Comparison of ENCODE assay signal across 1 cellular context in the genomic region with DNA sequence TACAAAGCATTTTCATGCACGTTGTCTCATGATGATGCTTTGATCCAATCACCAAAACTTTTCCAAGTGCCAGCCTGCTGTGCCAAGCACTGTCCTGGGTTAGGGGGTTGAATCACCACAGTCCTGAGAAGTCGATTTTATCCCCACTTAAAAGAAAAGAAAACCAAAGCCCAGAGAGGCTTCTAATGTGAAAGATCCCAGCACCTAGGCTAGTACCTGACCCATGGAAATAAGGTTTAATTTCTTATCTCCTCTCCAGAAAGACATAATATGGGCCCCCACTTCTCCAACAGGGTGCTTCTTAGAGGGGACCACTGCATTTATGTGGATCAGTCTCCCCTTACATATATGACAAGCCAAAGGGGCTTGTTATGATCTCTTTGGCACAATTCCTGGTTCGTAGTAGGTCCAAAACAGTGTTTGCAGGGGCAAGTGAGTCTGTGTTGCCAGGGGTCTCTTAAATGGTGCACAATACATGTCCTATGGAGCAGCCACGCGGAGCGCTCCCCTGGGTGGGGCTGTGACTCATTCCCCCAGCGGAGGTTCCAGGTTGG.
TF ChIP-seq lines count a peak whose summit lies in the region.

No MANE protein-coding gene starts in this region.

TF ChIP-seq in K562, 482 proteins besides CTCF, POLR2A, EP300 and RAD21:
- TF ChIP-seq PCBP2 (IDR thresholded peaks at IDR 0.05; ENCODE audit: low read depth, low read length, poor library complexity, severe bottlenecking), result no peak
- TF ChIP-seq, protein P1, sequence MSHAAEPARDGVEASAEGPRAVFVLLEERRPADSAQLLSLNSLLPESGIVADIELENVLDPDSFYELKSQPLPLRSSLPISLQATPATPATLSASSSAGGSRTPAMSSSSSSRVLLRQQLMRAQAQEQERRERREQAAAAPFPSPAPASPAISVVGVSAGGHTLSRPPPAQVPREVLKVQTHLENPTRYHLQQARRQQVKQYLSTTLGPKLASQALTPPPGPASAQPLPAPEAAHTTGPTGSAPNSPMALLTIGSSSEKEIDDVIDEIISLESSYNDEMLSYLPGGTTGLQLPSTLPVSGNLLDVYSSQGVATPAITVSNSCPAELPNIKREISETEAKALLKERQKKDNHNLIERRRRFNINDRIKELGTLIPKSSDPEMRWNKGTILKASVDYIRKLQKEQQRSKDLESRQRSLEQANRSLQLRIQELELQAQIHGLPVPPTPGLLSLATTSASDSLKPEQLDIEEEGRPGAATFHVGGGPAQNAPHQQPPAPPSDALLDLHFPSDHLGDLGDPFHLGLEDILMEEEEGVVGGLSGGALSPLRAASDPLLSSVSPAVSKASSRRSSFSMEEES (CRISPR knock-in tag; IDR thresholded peaks at IDR 0.05), result no peak
- peak; percentile 83 for TF ChIP-seq ZKSCAN1 (IDR thresholded peaks at IDR 0.05; ENCODE audit: low read depth, low read length)
- 0 out of 2 replicates have a peak, but pooled peaks have one; percentile 2 for TF ChIP-seq ELF1 (tag; IDR thresholded peaks at IDR 0.05)
- TF ChIP-seq, protein P2, sequence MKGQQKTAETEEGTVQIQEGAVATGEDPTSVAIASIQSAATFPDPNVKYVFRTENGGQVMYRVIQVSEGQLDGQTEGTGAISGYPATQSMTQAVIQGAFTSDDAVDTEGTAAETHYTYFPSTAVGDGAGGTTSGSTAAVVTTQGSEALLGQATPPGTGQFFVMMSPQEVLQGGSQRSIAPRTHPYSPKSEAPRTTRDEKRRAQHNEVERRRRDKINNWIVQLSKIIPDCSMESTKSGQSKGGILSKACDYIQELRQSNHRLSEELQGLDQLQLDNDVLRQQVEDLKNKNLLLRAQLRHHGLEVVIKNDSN (CRISPR knock-in tag; IDR thresholded peaks at IDR 0.05), result no peak
- TF ChIP-seq, protein P3, sequence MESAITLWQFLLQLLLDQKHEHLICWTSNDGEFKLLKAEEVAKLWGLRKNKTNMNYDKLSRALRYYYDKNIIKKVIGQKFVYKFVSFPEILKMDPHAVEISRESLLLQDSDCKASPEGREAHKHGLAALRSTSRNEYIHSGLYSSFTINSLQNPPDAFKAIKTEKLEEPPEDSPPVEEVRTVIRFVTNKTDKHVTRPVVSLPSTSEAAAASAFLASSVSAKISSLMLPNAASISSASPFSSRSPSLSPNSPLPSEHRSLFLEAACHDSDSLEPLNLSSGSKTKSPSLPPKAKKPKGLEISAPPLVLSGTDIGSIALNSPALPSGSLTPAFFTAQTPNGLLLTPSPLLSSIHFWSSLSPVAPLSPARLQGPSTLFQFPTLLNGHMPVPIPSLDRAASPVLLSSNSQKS (CRISPR knock-in tag; IDR thresholded peaks at IDR 0.05), result no peak
- 0 out of 2 replicates have a peak, but pooled peaks have one; percentile 1 for TF ChIP-seq MTA2 (IDR thresholded peaks at IDR 0.05; ENCODE audit: low read depth)
- 0 out of 2 replicates have a peak, but pooled peaks have one; percentile 31 for TF ChIP-seq GATAD2B (IDR thresholded peaks at IDR 0.05; ENCODE audit: borderline replicate concordance)
- no peak for TF ChIP-seq YBX1 (IDR thresholded peaks at IDR 0.05)
- peak; percentile 8 for TF ChIP-seq TBP (optimal IDR thresholded peaks at IDR 0.05; ENCODE audit: low read depth, low read length)
- TF ChIP-seq ETV5 (CRISPR knock-in tag; IDR thresholded peaks at IDR 0.05; ENCODE audit: low read depth), result 0 out of 2 replicates have a peak, but pooled peaks have one; percentile 20
- TF ChIP-seq JUN (IDR thresholded peaks at IDR 0.05; ENCODE audit: borderline replicate concordance, low read depth, low read length), result 0 out of 2 replicates have a peak, but pooled peaks have one; percentile 72
- TF ChIP-seq JUN (CRISPR knock-in tag; IDR thresholded peaks at IDR 0.05; ENCODE audit: borderline replicate concordance), result no peak
- TF ChIP-seq SMAD1 (IDR thresholded peaks at IDR 0.05; ENCODE audit: low read depth, low read length, partially characterized antibody), result peak; percentile 9
- TF ChIP-seq MYNN (IDR thresholded peaks at IDR 0.05), result peak; percentile 98
- peak; percentile 84 for TF ChIP-seq MYNN (CRISPR knock-in tag; IDR thresholded peaks at IDR 0.05)
- 0 out of 2 replicates have a peak, but pooled peaks have one; percentile 10 for TF ChIP-seq DPF2 (IDR thresholded peaks at IDR 0.05)
- TF ChIP-seq, protein P4, sequence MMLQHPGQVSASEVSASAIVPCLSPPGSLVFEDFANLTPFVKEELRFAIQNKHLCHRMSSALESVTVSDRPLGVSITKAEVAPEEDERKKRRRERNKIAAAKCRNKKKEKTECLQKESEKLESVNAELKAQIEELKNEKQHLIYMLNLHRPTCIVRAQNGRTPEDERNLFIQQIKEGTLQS (IDR thresholded peaks at IDR 0.05), result peak; percentile 67; the same call in 1 of the 2 replicates
- TF ChIP-seq, protein P4 (CRISPR knock-in tag; conservative IDR thresholded peaks at IDR 0.05), result no peak
- TF ChIP-seq, protein P5, sequence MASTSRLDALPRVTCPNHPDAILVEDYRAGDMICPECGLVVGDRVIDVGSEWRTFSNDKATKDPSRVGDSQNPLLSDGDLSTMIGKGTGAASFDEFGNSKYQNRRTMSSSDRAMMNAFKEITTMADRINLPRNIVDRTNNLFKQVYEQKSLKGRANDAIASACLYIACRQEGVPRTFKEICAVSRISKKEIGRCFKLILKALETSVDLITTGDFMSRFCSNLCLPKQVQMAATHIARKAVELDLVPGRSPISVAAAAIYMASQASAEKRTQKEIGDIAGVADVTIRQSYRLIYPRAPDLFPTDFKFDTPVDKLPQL (IDR thresholded peaks at IDR 0.05; ENCODE audit: extremely low read depth, insufficient read length), result no peak
